In genomic region chr7:5274908-5275525, GRCh38 we compare ENCODE assay signal across 8 cellular contexts. TPM values are rescaled to one million over a fixed set of nuclear protein-coding genes. Genes with fewer than 3 reads are reported as not detected.
DNase-seq lines count a peak whose midpoint lies in the region; ATAC-seq, FAIRE-seq and TF ChIP-seq lines count a peak whose summit lies in the region.
"Not testable (repeated sequence)": the region's sequence is repeated elsewhere in the genome, so short reads cannot be mapped to it uniquely, and the experiment has no call there.

No MANE protein-coding gene starts in this region.

- TF ChIP-seq EP300 in K562 (IDR thresholded peaks at IDR 0.05; ENCODE audit: low read length), result not testable (repeated sequence)

- in situ Hi-C loops in K562 (cut with MboI), result not testable (repeated sequence)

- H3K36me3 ChIP-seq in K562 (ENCODE audit: control insufficient read depth, insufficient read depth, low read length); prostate gland; uterus: not testable (repeated sequence)

- FAIRE-seq in K562 (lab: Jason Lieb, UNC), result not testable (repeated sequence)

- WGBS in K562 (ENCODE audit: insufficient coverage, low coverage, missing lambda C conversion rate), result 2% methylated on average over 9 of the region's 12 CpGs
- WGBS in right cardiac atrium, result 30% methylated on average over 11 of the region's 12 CpGs
- 30% methylated on average over 10 of the region's 12 CpGs for WGBS in prostate gland

- H3K9me3 ChIP-seq in K562 (replicated peaks; ENCODE audit: control insufficient read depth, insufficient read depth, low read depth, low read length); right cardiac atrium (ENCODE audit: control insufficient read depth, low read length); prostate gland; uterus: not testable (repeated sequence)

- H2AFZ ChIP-seq in K562 (ENCODE audit: low read depth, low read length), result not testable (repeated sequence)

- not testable (repeated sequence) for TF ChIP-seq POLR2A in K562 (conservative IDR thresholded peaks at IDR 0.05); prostate gland (IDR thresholded peaks at IDR 0.05); uterus (IDR thresholded peaks at IDR 0.05)

- BruUV-seq in K562 (replicated peaks; lab: Mats Ljungman, UMichigan), result not testable (repeated sequence)

- H3K27ac ChIP-seq in K562 (ENCODE audit: extremely low read depth, low read depth, low read length); right cardiac atrium (ENCODE audit: low read length); uterus: not testable (repeated sequence)
- peak overlapping the region; percentile 44 to 74 for H3K27ac ChIP-seq in prostate gland

- not testable (repeated sequence) for H4K20me1 ChIP-seq in K562 (replicated peaks; ENCODE audit: control insufficient read depth, insufficient read depth, low read length)

- H3K27me3 ChIP-seq in K562 (ENCODE audit: control insufficient read depth in 2 of 2, insufficient read depth in 2 of 2, low read length in 2 of 2), result peaks cover 12 to 49% of the 10 kb centered on the region in 2 experiments; a peak in 4 of 5 replicates
- H3K27me3 ChIP-seq in right cardiac atrium (ENCODE audit: control insufficient read depth, insufficient read depth); prostate gland (replicated peaks; ENCODE audit: insufficient read depth); uterus: not testable (repeated sequence)

- not testable (repeated sequence) for TF ChIP-seq RAD21 in K562 (CRISPR knock-in tag; conservative IDR thresholded peaks at IDR 0.05 in 1 of 2, IDR thresholded peaks at IDR 0.05 in 1 of 2)

- not testable (repeated sequence) for H3K4me3 ChIP-seq in K562; fibroblast of pulmonary artery (replicated peaks; ENCODE audit: low read depth, low read length); right cardiac atrium (ENCODE audit: low read length); prostate gland; uterus

- CTCF ChIA-PET in K562 (lab: Yijun Ruan, JAX; ENCODE audit: low intra/inter-chr PET ratio), result not testable (repeated sequence)

- not testable (repeated sequence) for H3K4me2 ChIP-seq in K562 (ENCODE audit: insufficient read depth, low read length)

- ATAC-seq in K562, result peak; percentile 40
- ATAC-seq in right cardiac atrium, result peak; percentile 67 to 87

- not testable (repeated sequence) for TF ChIP-seq CTCF in K562 (IDR thresholded peaks at IDR 0.05 in 2 of 3, conservative IDR thresholded peaks at IDR 0.05 in 1 of 3; ENCODE audit: insufficient read depth in 2 of 3, low read depth in 1 of 3, low read length in 3 of 3); fibroblast of pulmonary artery (IDR thresholded peaks at IDR 0.05; ENCODE audit: low read length, missing control alignments); prostate gland (IDR thresholded peaks at IDR 0.05); uterus (IDR thresholded peaks at IDR 0.05)

- POLR2A ChIA-PET in K562 (lab: Yijun Ruan, JAX), result interaction anchor here (0.9 kb wide), 1 partner anchor 25 kb away, joined by 3 read pairs; no protein-coding TSS in a partner anchor

- not testable (repeated sequence) for H3K9ac ChIP-seq in K562 (ENCODE audit: insufficient read depth in 1 of 2, low read depth in 2 of 2, low read length in 2 of 2)

- DNase-seq in DMS 273 treated with DMSO at 0.1 percent for 48 hours (lab: John Stamatoyannopoulos, UW) (peak; percentile 45), NCI-H1694 treated with DMSO at 0.1 percent for 48 hours (lab: John Stamatoyannopoulos, UW) (peak; percentile 22), NCI-H82 (lab: John Stamatoyannopoulos, UW) (peak; percentile 54), fibroblast of pulmonary artery (ENCODE audit: low read depth) (peak; percentile 29), right cardiac atrium (peak; percentile 56 to 80 (median 69)), uterus (peak; percentile 42 to 68)
- not testable (repeated sequence) for DNase-seq in K562 (ENCODE audit: extremely low read depth in 1 of 4, low spot score in 3 of 4); prostate gland (ENCODE audit: low spot score)

- H3K79me2 ChIP-seq in K562 (ENCODE audit: control insufficient read depth, insufficient read depth, low read length), result not testable (repeated sequence)

- not testable (repeated sequence) for H3K9me1 ChIP-seq in K562 (ENCODE audit: control insufficient read depth, insufficient read depth, low read length)

- intact Hi-C loops in K562 (cut with micrococcal nuclease); right cardiac atrium (cut with DNase I); prostate gland (cut with DNase I); uterus (cut with DNase I; ENCODE audit: low total_unique reads): not testable (repeated sequence)

- H3K4me1 ChIP-seq in K562 (replicated peaks in 1 of 2; ENCODE audit: control insufficient read depth in 2 of 2, insufficient read depth in 2 of 2, low read length in 2 of 2), result peaks cover 0 to 16% of the 10 kb centered on the region in 2 experiments; a peak in 1 of 5 replicates
- not testable (repeated sequence) for H3K4me1 ChIP-seq in right cardiac atrium (ENCODE audit: control insufficient read depth, insufficient read depth, low read length); prostate gland (replicated peaks); uterus

TF ChIP-seq in K562, 482 proteins besides CTCF, POLR2A, EP300 and RAD21:
- TF ChIP-seq BCOR (IDR thresholded peaks at IDR 0.05), result peak; percentile 49; the same call in 1 of the 2 replicates
- 0 out of 2 replicates have a peak, but pooled peaks have one; percentile 29 for TF ChIP-seq SMARCA5 (IDR thresholded peaks at IDR 0.05)
- TF ChIP-seq ADNP (tag; IDR thresholded peaks at IDR 0.05), result peak; percentile 41; the same call in 1 of the 2 replicates
- peak; percentile 79 for TF ChIP-seq ZNF436 (CRISPR knock-in tag; IDR thresholded peaks at IDR 0.05)
- TF ChIP-seq NFIC (IDR thresholded peaks at IDR 0.05), result peak; percentile 20; the same call in 1 of the 2 replicates
- TF ChIP-seq ZFP36 (IDR thresholded peaks at IDR 0.05; ENCODE audit: low read depth, low read length, partially characterized antibody), result peak; percentile 96
- peak in 1 of 2 experiments; percentile 13; a peak in 2 of 4 replicates for TF ChIP-seq KDM1A (IDR thresholded peaks at IDR 0.05)
- peak; percentile 46 for TF ChIP-seq RBM25 (IDR thresholded peaks at IDR 0.05; ENCODE audit: low read depth, low read length, severe bottlenecking)

RNA-seq across cellular contexts. Expression of gene SLC29A4, which starts 7.7 kb away (rescaled TPM):
- total RNA-seq in K562 (2011; cell fraction: chromatin; rRNA removed; ENCODE audit: low replicate concordance), result 2.7 and 9.3 TPM in 2 replicates
- 2.4 and 3.3 TPM in 2 replicates for total RNA-seq in K562 (2011; cell fraction: nucleolus; rRNA removed)
- total RNA-seq in K562 (2011; cell fraction: nucleoplasm; rRNA removed), result 3.4 and 3.6 TPM in 2 replicates
- 0.77 and 2.3 TPM in 2 replicates for total RNA-seq in K562 (2014; rRNA removed)
- total RNA-seq in K562 (2014; rRNA removed; fragmentation: Illumina TruSeq; extraction: Trizol), result 0.03 and 0.29 TPM in 2 replicates
- total RNA-seq in K562 (2015; rRNA removed; fragmentation: Illumina TruSeq; extraction: Trizol), result 0.14 and 0.19 TPM in 2 replicates
- total RNA-seq in K562 (2021), result 1.2 and 1.4 TPM in 2 replicates
- polyA plus RNA-seq in K562 (2011; rRNA removed), result 1.1 and 1.2 TPM in 2 replicates
- 0.80 and 4.7 TPM in 2 replicates for polyA plus RNA-seq in K562 (2011; cell fraction: cytosol; rRNA removed)
- polyA plus RNA-seq in K562 (2011; cell fraction: nucleus; rRNA removed), result 1.7 and 4.8 TPM in 2 replicates
- 0.60 and 0.78 TPM in 2 replicates for polyA plus RNA-seq in K562 (2012)
- 0.37 and 1.1 TPM in 2 replicates for polyA plus RNA-seq in K562 (2014; fragmentation: Illumina TruSeq; extraction: Trizol)
- polyA plus RNA-seq in K562 (2014; fragmentation: Nextera tagmentation; extraction: Ambion mirVana), result under 1 TPM; 0.01 to 0.03 TPM
- polyA plus RNA-seq in K562 (2014; rRNA removed), result 0.82 and 1.2 TPM in 2 replicates
- polyA minus RNA-seq in K562 (2011; rRNA and poly(A)+ RNA removed), result 0.36 and 2.3 TPM in 2 replicates
- polyA minus RNA-seq in K562 (2011; cell fraction: cytosol; rRNA and poly(A)+ RNA removed), result 0.86 and 4.1 TPM in 2 replicates
- polyA minus RNA-seq in K562 (2011; cell fraction: nucleus; rRNA and poly(A)+ RNA removed), result 0.44 and 0.54 TPM in 2 replicates
- total RNA-seq in right cardiac atrium, result 1 to 10 TPM; 2.9 to 5.5 (median 3.6) TPM
- 11.8 TPM for polyA plus RNA-seq in right cardiac atrium
- total RNA-seq in prostate gland, result 10 to 100 TPM; 11.6 to 13.5 TPM
- total RNA-seq in uterus, result 1 to 10 TPM in 2 of 4 donors, not detected in 2; 1.8 to 5.0 TPM
